ENCODE assay signal across 25 cellular contexts in the genomic region with DNA sequence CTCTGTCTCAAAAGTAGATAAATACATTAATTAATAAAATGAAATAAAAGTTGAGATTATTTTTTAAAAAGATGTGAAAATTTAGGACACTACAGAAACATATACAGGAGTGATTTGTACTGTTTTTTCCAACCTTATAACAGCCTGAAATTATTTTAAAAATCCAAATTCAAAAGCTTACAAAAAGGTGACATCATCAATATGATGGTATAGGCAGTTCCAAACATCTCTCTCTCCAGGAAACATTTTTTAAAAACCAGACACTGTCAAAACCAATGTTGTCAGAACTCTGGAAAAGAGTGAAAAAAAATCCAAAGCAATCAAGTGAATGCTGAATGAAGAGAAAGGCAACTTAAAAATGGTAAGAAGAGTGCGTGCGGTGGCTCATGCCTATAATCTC.
"Had no signal": no experiment of that assay in that cellular context is flagged by ENCODE, and none has a peak within 500 bp of the region (broad histone marks: within the 10 kb centered on the region; RNA-seq: fewer than 3 reads in every experiment).

No MANE protein-coding gene starts in this region.

- H3K27me3 ChIP-seq: colonic mucosa, esophagus squamous epithelium, gastrocnemius medialis, left lung had no signal

- ATAC-seq: effector memory CD8-positive, alpha-beta T cell; esophagus mucosa; gastrocnemius medialis; heart right ventricle; left cardiac atrium; left lung; left ventricle myocardium superior; lower lobe of right lung; mucosa of descending colon had no signal

- FAIRE-seq: endometrium, islet of Langerhans, keratinocyte had no signal

- DNase-seq: colonic mucosa; cortex of kidney; effector CD8-positive, alpha-beta T cell; effector memory CD8-positive, alpha-beta T cell; endodermal cell; erythroblast; esophagus squamous epithelium; foreskin fibroblast; foreskin melanocyte; gastrocnemius medialis; glutamatergic neuron; head of caudate nucleus; heart right ventricle; hippocampal formation; left cardiac atrium; left lung; left ventricle myocardium superior; lower lobe of right lung; mesenchymal stem cell; mucosa of descending colon had no signal

- H3K4me3 ChIP-seq: colonic mucosa, esophagus squamous epithelium, gastrocnemius medialis, heart right ventricle, left lung, lower lobe of right lung, mucosa of descending colon had no signal

- H3K4me1 ChIP-seq: colonic mucosa, esophagus squamous epithelium, gastrocnemius medialis had no signal

- H3K36me3 ChIP-seq: colonic mucosa, esophagus squamous epithelium, gastrocnemius medialis, heart right ventricle, left lung, lower lobe of right lung had no signal

- H3K9me3 ChIP-seq: colonic mucosa, esophagus squamous epithelium, lower lobe of right lung, mucosa of descending colon had no signal

- H3K27ac ChIP-seq: colonic mucosa, epithelial cell of prostate, esophagus squamous epithelium, gastrocnemius medialis, heart right ventricle, left lung, lower lobe of right lung had no signal
